16 cellular contexts compared by ENCODE assay signal in the genomic region with DNA sequence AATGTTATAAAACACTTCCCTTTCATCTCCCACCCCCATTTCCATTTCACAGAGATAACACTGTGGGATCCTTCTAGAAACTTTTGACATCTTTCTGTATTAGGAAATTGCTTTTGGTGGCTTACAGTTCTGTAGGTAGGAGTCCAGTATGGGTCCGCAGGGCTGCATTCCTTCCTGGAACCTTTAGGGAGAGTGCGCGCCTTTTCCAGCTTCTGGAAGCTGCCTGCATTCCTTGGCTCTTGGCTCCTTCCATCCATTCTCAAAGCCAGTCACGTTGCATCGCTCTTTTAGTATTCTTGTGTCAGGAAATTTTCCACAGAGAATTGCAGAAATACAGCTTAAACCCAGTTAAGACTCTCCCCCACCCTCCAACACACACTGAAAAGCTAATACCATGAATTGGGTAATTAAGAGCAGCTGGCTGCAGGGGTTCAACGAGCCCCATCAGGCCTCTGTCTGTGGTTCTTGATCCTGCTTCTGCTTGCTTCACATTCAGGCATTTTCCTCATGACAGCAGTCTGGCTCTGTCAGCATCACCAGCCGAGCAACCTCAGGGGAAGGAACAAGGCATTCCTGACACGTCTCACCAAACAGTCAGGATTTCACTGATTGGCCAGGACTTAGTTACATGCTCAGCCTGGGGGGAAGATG. TPM values are rescaled to one million over a fixed set of nuclear protein-coding genes. Genes with fewer than 3 reads are reported as not detected.
DNase-seq lines count a peak whose midpoint lies in the region; ATAC-seq, FAIRE-seq and TF ChIP-seq lines count a peak whose summit lies in the region.
"Had no signal": no experiment of that assay in that cellular context is flagged by ENCODE, and none has a peak within 500 bp of the region (broad histone marks: within the 10 kb centered on the region; RNA-seq: fewer than 3 reads in every experiment).

No MANE protein-coding gene starts in this region.

- H3K9ac ChIP-seq in H1 (replicated peaks in 1 of 4; ENCODE audit: extremely low read depth in 1 of 4, low read depth in 3 of 4, low read length in 3 of 4) = no peak overlapping the region
- H3K9ac ChIP-seq in HepG2 (ENCODE audit: insufficient read depth, low read depth, low read length) = no peak overlapping the region

- H3K27me3 ChIP-seq in heart left ventricle (no peaks in the 10 kb centered on the region), left ventricle myocardium inferior (ENCODE audit: low read depth) (no peaks in the 10 kb centered on the region), H1 (replicated peaks in 1 of 4; ENCODE audit: control insufficient read depth in 3 of 4, extremely low read depth in 1 of 4, insufficient read depth in 3 of 4, low read length in 3 of 4) (peaks cover 0 to 1% (median 0%) of the 10 kb centered on the region in 4 experiments; a peak in 1 of 7 replicates), HepG2 (ENCODE audit: control insufficient read depth in 1 of 2, insufficient read depth in 2 of 2, low read length in 2 of 2) (no peaks in the 10 kb centered on the region; a peak in 1 of 5 replicates)

- no peak for TF ChIP-seq CTCF in heart left ventricle (IDR thresholded peaks at IDR 0.05)
- TF ChIP-seq CTCF in left ventricle myocardium inferior (IDR thresholded peaks at IDR 0.05; ENCODE audit: borderline replicate concordance) = no peak
- no peak for TF ChIP-seq CTCF in H1 (IDR thresholded peaks at IDR 0.05; ENCODE audit: control extremely low read depth in 1 of 3, insufficient read depth in 1 of 3, low read depth in 1 of 3, low read length in 3 of 3)
- TF ChIP-seq CTCF in HepG2 (CRISPR knock-in tag; IDR thresholded peaks at IDR 0.05) = no peak

- H4K8ac ChIP-seq in H1 (ENCODE audit: extremely low read depth, insufficient read depth, low read length) = no peak overlapping the region

- H2BK20ac ChIP-seq in H1 (ENCODE audit: low read length) = no peak overlapping the region

- H3K4me3 ChIP-seq in heart left ventricle (no peak overlapping the region), left ventricle myocardium inferior (no peak overlapping the region), H1 (ENCODE audit: extremely low read depth in 1 of 4, insufficient read depth in 2 of 4, low read depth in 3 of 4, low read length in 4 of 4) (no peak overlapping the region), HepG2 (replicated peaks in 1 of 3; ENCODE audit: insufficient read depth in 1 of 3, low read depth in 2 of 3, low read length in 3 of 3) (no peak overlapping the region)

- no peak overlapping the region for H3K4ac ChIP-seq in H1 (replicated peaks; ENCODE audit: insufficient read length, low read depth, low read length)

- H3K4me2 ChIP-seq in H1 (ENCODE audit: insufficient read depth in 1 of 2, low read depth in 2 of 2, low read length in 2 of 2) (no peak overlapping the region), HepG2 (ENCODE audit: low read depth, low read length) (no peak overlapping the region)

- H4K91ac ChIP-seq in H1 (replicated peaks; ENCODE audit: insufficient read length, low read length) = no peak overlapping the region

- H3K27ac ChIP-seq in heart left ventricle (no peak overlapping the region), left ventricle myocardium inferior (replicated peaks) (no peak overlapping the region), H1 (ENCODE audit: low read depth, low read length) (no peak overlapping the region), HepG2 (ENCODE audit: extremely low read length, insufficient read depth, low read length) (no peak overlapping the region)

- H3K14ac ChIP-seq in H1 (ENCODE audit: insufficient read length) = no peak overlapping the region

- H3K4me1 ChIP-seq in heart left ventricle = peaks cover 11 to 36% (median 24%) of the 10 kb centered on the region in 12 donors
- peaks cover 43% of the 10 kb centered on the region for H3K4me1 ChIP-seq in left ventricle myocardium inferior
- peaks cover 5 to 24% (median 18%) of the 10 kb centered on the region in 4 experiments; a peak in 4 of 7 replicates for H3K4me1 ChIP-seq in H1 (replicated peaks in 1 of 4; ENCODE audit: control insufficient read depth in 3 of 4, insufficient read depth in 4 of 4, low read length in 3 of 4)
- H3K4me1 ChIP-seq in HepG2 (ENCODE audit: insufficient read depth, low read length) = no peaks in the 10 kb centered on the region

- no peak overlapping the region for H2BK12ac ChIP-seq in H1 (ENCODE audit: low read depth, low read length)

- 79 to 86% (median 82%) methylated on average over 8 of the region's 8 CpGs for WGBS in heart left ventricle, 4 donors
- WGBS in H1 (ENCODE audit: extremely low coverage in 1 of 2, insufficient coverage in 1 of 2, insufficient read length in 1 of 2, insufficient replicate concordance in 2 of 2, low coverage in 1 of 2, low lambda C conversion rate in 2 of 2, missing lambda C conversion rate in 1 of 2), 2 experiments = 83% methylated on average over 8 of the region's 8 CpGs; no CpG with 5 or more reads in 1 of the 2 experiments
- WGBS in HepG2 (ENCODE audit: low lambda C conversion rate) = 95% methylated on average over 8 of the region's 8 CpGs

- H3K56ac ChIP-seq in H1 (replicated peaks; ENCODE audit: insufficient read length, low read depth, low read length) = no peak overlapping the region

- no peak for TF ChIP-seq EP300 in H1 (IDR thresholded peaks at IDR 0.05; ENCODE audit: borderline replicate concordance in 1 of 2, low read depth in 2 of 2, low read length in 2 of 2)
- no peak for TF ChIP-seq EP300 in HepG2 (IDR thresholded peaks at IDR 0.05; ENCODE audit: low read depth in 2 of 2, low read length in 2 of 2)
- TF ChIP-seq EP300 in HepG2 (CRISPR knock-in tag; IDR thresholded peaks at IDR 0.05; ENCODE audit: borderline replicate concordance) = no peak

- H3K23ac ChIP-seq in H1 (ENCODE audit: insufficient read length) = no peak overlapping the region

- H3K9me3 ChIP-seq in heart left ventricle (peaks cover 0 to 4% (median 0%) of the 10 kb centered on the region in 12 donors), left ventricle myocardium inferior (replicated peaks) (peaks cover 5% of the 10 kb centered on the region), H1 (ENCODE audit: insufficient read depth in 2 of 2, low read depth in 1 of 2, low read length in 1 of 2) (no peaks in the 10 kb centered on the region), HepG2 (ENCODE audit: low read length) (no peaks in the 10 kb centered on the region)

- H2BK120ac ChIP-seq in H1 (replicated peaks; ENCODE audit: low read depth, low read length) = no peak overlapping the region

- H3K36me3 ChIP-seq in heart left ventricle = peaks cover 0 to 52% (median 32%) of the 10 kb centered on the region in 9 donors
- peaks cover 27% of the 10 kb centered on the region for H3K36me3 ChIP-seq in left ventricle myocardium inferior
- H3K36me3 ChIP-seq in H1 (ENCODE audit: control insufficient read depth in 2 of 4, insufficient read depth in 4 of 4, low read length in 3 of 4) = peaks cover 0 to 13% (median 2%) of the 10 kb centered on the region in 4 experiments; a peak in 3 of 8 replicates
- peaks cover 5 to 43% of the 10 kb centered on the region in 2 experiments; a peak in 3 of 5 replicates for H3K36me3 ChIP-seq in HepG2 (replicated peaks in 1 of 2; ENCODE audit: control insufficient read depth in 1 of 2, insufficient read depth in 2 of 2, low read length in 2 of 2)

- POLR2A ChIA-PET in H1 (lab: Charles Lee; ENCODE audit: partially characterized antibody) = interaction anchor here (0.7 to 1.9 kb wide), 2 partner anchors 11 to 26 kb away, joined by 4 to 5 read pairs; no protein-coding TSS in a partner anchor
- POLR2A ChIA-PET in HepG2 (lab: Yijun Ruan, JAX) = no interaction called here

- TF ChIP-seq RAD21 in H1 (IDR thresholded peaks at IDR 0.05 in 1 of 2, conservative IDR thresholded peaks at IDR 0.05 in 1 of 2; ENCODE audit: low read depth in 2 of 2, low read length in 2 of 2) (no peak), HepG2 (CRISPR knock-in tag; IDR thresholded peaks at IDR 0.05) (no peak)

- no peaks in the 10 kb centered on the region; the same call in 1 of the 2 replicates for H3K79me1 ChIP-seq in H1 (ENCODE audit: low read depth, low read length)

- ATAC-seq in heart left ventricle (peak in 3 of 4 donors; percentile 16 to 71 (median 40)), HepG2 (no peak)
- ATAC-seq: esophagus mucosa, left lobe of liver had no signal

- FAIRE-seq in H1 (lab: Jason Lieb, UNC) (no peak), HepG2 (lab: Jason Lieb, UNC) (no peak)

- no TSS peak for BruUV-seq in HepG2 (replicated peaks; lab: Mats Ljungman, UMichigan)

- H4K5ac ChIP-seq in H1 (ENCODE audit: insufficient read length, low read depth, low read length) = peak overlapping the region; percentile 18

- no peak overlapping the region for H2BK15ac ChIP-seq in H1 (ENCODE audit: low read length)

- in situ Hi-C loops in HepG2 (cut with HindIII; ENCODE audit: extremely low pct_ligation_motif_present, low pct_unique_long_range_greater_than_20kb) = no loop called here

- intact Hi-C loops in heart left ventricle (cut with DNase I) (no loop called here), left ventricle myocardium inferior (cut with micrococcal nuclease) (no loop called here), HepG2 (cut with micrococcal nuclease; ENCODE audit: unreplicated experiment) (no loop called here)

- no peak overlapping the region for H2AK5ac ChIP-seq in H1 (ENCODE audit: low read depth, low read length)

- TF ChIP-seq POLR2A in heart left ventricle (IDR thresholded peaks at IDR 0.05) (no peak), H1 (IDR thresholded peaks at IDR 0.05; ENCODE audit: control extremely low read depth in 1 of 2, low read depth in 2 of 2, low read length in 2 of 2) (no peak), HepG2 (IDR thresholded peaks at IDR 0.05; ENCODE audit: insufficient read depth in 1 of 2, low read depth in 2 of 2, low read length in 2 of 2) (no peak)

- CTCF ChIA-PET in H1 (lab: Charles Lee; ENCODE audit: partially characterized antibody) (no interaction called here), HepG2 (lab: Yijun Ruan, JAX; ENCODE audit: low intra/inter-chr PET ratio, low total read pairs) (no interaction called here)

- H3K23me2 ChIP-seq in H1 (ENCODE audit: low read depth, low read length) = no peaks in the 10 kb centered on the region

- no peak overlapping the region for H3K18ac ChIP-seq in H1 (ENCODE audit: extremely low read depth, low read length)

- H2AFZ ChIP-seq in H1 (ENCODE audit: low read length) (no peak overlapping the region), HepG2 (ENCODE audit: low read length) (no peak overlapping the region)

- DNase-seq in heart left ventricle (peak in 2 of 5 donors; percentile 32 to 42), left ventricle myocardium inferior (no peak), H1 (ENCODE audit: low read depth in 1 of 2, low spot score in 2 of 2) (no peak), islet precursor cell (peak; percentile 94), HepG2 (ENCODE audit: low spot score) (no peak), NCI-H1930 (lab: John Stamatoyannopoulos, UW) (no peak), iPS-NIHi11 (ENCODE audit: low spot score) (no peak)
- DNase-seq in effector CD4-positive, alpha-beta T cell = no peak
- DNase-seq: CD4-positive, alpha-beta memory T cell; dermis blood vessel endothelial cell; DMS79 treated with DMSO at 0.1 percent for 48 hours; naive B cell; NCI-H2107; NCI-H69 had no signal

- 0 out of 4 replicates have a peak, but pooled peaks cover 0 to 4% of the 10 kb centered on the region in 2 experiments for H3K79me2 ChIP-seq in H1 (ENCODE audit: control insufficient read depth in 1 of 2, insufficient read depth in 2 of 2, low read length in 2 of 2)
- H3K79me2 ChIP-seq in HepG2 (ENCODE audit: insufficient read depth, low read length) = no peaks in the 10 kb centered on the region

- no peak overlapping the region for H2BK5ac ChIP-seq in H1 (ENCODE audit: low read depth, low read length)

- H4K20me1 ChIP-seq in H1 (replicated peaks in 1 of 2; ENCODE audit: control insufficient read depth in 1 of 2, insufficient read depth in 2 of 2, low read length in 2 of 2) = no peaks in the 10 kb centered on the region
- H4K20me1 ChIP-seq in HepG2 (ENCODE audit: insufficient read depth, low read length) = no peaks in the 10 kb centered on the region

RNA-seq across cellular contexts. Expression of a gene that starts 48.8 kb away (rescaled TPM):
- total RNA-seq in heart left ventricle (10 to 100 TPM; 25.1 to 58.9 (median 36.2) TPM), left ventricle myocardium inferior (30.1 TPM), HepG2 (2016; rRNA removed; fragmentation: Illumina TruSeq; extraction: Trizol) (47.3 and 87.4 TPM in 2 replicates)
- polyA plus RNA-seq in heart left ventricle (10 to 100 TPM in 1 of 2 donors, 1 to 10 TPM in 1; 9.9 to 13.4 TPM), H1 (2011; rRNA removed) (21.0 and 32.2 TPM in 2 replicates), HepG2 (2011; rRNA removed) (19.8 and 28.9 TPM in 2 replicates)
- 105 and 110 TPM in 2 replicates for total RNA-seq in H1 (2021; fragmentation: NEBNext Ultra II Directional; extraction: Animal tissue kit (Norgen Biotek cat#: 25700))
- polyA plus RNA-seq in H1 (2011; cell fraction: cytosol; rRNA removed) = 39.8 TPM
- polyA plus RNA-seq in H1 (2011; cell fraction: nucleus; rRNA removed) = 18.1 TPM
- 37.4 to 86.3 TPM (median 45.0 TPM) in 4 replicates for polyA plus RNA-seq in H1 (2012, experiment 1 of 2)
- polyA plus RNA-seq in H1 (2012, experiment 2 of 2) = 3.4 TPM
- 105 TPM for polyA plus RNA-seq in H1 (2013, experiment 1 of 2)
- polyA plus RNA-seq in H1 (2013, experiment 2 of 2) = 121 TPM
- polyA minus RNA-seq in H1 (2011; rRNA and poly(A)+ RNA removed) = 92.8 and 155 TPM in 2 replicates
- polyA minus RNA-seq in H1 (2011; cell fraction: cytosol; rRNA and poly(A)+ RNA removed) = 40.9 TPM
- 68.8 TPM for polyA minus RNA-seq in H1 (2011; cell fraction: nucleus; rRNA and poly(A)+ RNA removed)
- 10.8 TPM in 2 replicates for total RNA-seq in HepG2 (2016; cell fraction: cytosol; rRNA removed; fragmentation: Illumina TruSeq; extraction: Trizol; ENCODE audit: low read depth)
- 49.8 and 80.6 TPM in 2 replicates for total RNA-seq in HepG2 (2016; cell fraction: insoluble cytoplasmic fraction; rRNA removed; fragmentation: Illumina TruSeq; extraction: Trizol)
- total RNA-seq in HepG2 (2016; cell fraction: membrane; rRNA removed; fragmentation: Illumina TruSeq; extraction: Trizol) = 19.7 and 19.9 TPM in 2 replicates
- 41.4 and 41.7 TPM in 2 replicates for total RNA-seq in HepG2 (2016; cell fraction: nucleus; rRNA removed; fragmentation: Illumina TruSeq; extraction: Trizol)
- 13.4 and 18.3 TPM in 2 replicates for polyA plus RNA-seq in HepG2 (2011; cell fraction: cytosol; rRNA removed)
- 6.3 and 10.6 TPM in 2 replicates for polyA plus RNA-seq in HepG2 (2011; cell fraction: nucleus; rRNA removed)
- polyA plus RNA-seq in HepG2 (2012) = 17.3 and 20.0 TPM in 2 replicates
- polyA plus RNA-seq in HepG2 (2016; cell fraction: cytosol; fragmentation: Illumina TruSeq; extraction: Trizol; ENCODE audit: low read depth) = 1.9 and 2.0 TPM in 2 replicates
- polyA plus RNA-seq in HepG2 (2016; cell fraction: insoluble cytoplasmic fraction; fragmentation: Illumina TruSeq; extraction: Trizol; ENCODE audit: low read depth) = 70.5 and 72.1 TPM in 2 replicates
- polyA plus RNA-seq in HepG2 (2016; cell fraction: membrane; fragmentation: Illumina TruSeq; extraction: Trizol; ENCODE audit: low read depth) = 6.4 and 8.0 TPM in 2 replicates
- 29.0 and 42.3 TPM in 2 replicates for polyA plus RNA-seq in HepG2 (2016; cell fraction: nucleus; fragmentation: Illumina TruSeq; extraction: Trizol; ENCODE audit: insufficient read depth, low read depth)
- polyA minus RNA-seq in HepG2 (2011; rRNA and poly(A)+ RNA removed; ENCODE audit: low replicate concordance) = 5.8 and 22.8 TPM in 2 replicates
- polyA minus RNA-seq in HepG2 (2011; cell fraction: cytosol; rRNA and poly(A)+ RNA removed) = 26.1 and 31.4 TPM in 2 replicates
- 51.4 and 52.1 TPM in 2 replicates for polyA minus RNA-seq in HepG2 (2011; cell fraction: nucleus; rRNA and poly(A)+ RNA removed)
